Comparison of ENCODE assay signal across 7 cellular contexts in genomic region chr17:50297407-50297865, GRCh38. TPM values are rescaled to one million over a fixed set of nuclear protein-coding genes. Genes with fewer than 3 reads are reported as not detected.
DNase-seq lines count a peak whose midpoint lies in the region; ATAC-seq and TF ChIP-seq lines count a peak whose summit lies in the region.

No MANE protein-coding gene starts in this region.

- in situ Hi-C loops in gastrocnemius medialis (cut with MboI; ENCODE audit: low sequenced_read_pairs in 4 of 4) = loop anchor here in 2 of 4 donors (5.0 to 10.0 kb wide), 2 partner anchors 90 to 273 kb away; no protein-coding TSS in a partner anchor

- H3K36me3 ChIP-seq in adipocyte (ENCODE audit: control insufficient read depth, insufficient read depth, low read length, severe bottlenecking) (no peaks in the 10 kb centered on the region), gastrocnemius medialis (no peaks in the 10 kb centered on the region)

- no peaks in the 10 kb centered on the region for H3K9me3 ChIP-seq in adipocyte (ENCODE audit: control insufficient read depth, low read length)
- H3K9me3 ChIP-seq in right cardiac atrium (ENCODE audit: control insufficient read depth, low read length) = no peaks in the 10 kb centered on the region
- H3K9me3 ChIP-seq in gastrocnemius medialis = no peaks in the 10 kb centered on the region

- 19% methylated on average over 7 of the region's 7 CpGs for WGBS in right cardiac atrium

- H3K9ac ChIP-seq in adipocyte (ENCODE audit: low read length) = no peak overlapping the region

- DNase-seq in NB4 (ENCODE audit: low read depth) (peak; percentile 75), T-helper 1 cell (peak; percentile 42 to 74 (median 64)), adipocyte (ENCODE audit: low read depth) (peak; percentile 83), right cardiac atrium (peak; percentile 77 to 89 (median 88)), gastrocnemius medialis (peak; percentile 57 to 63)

- intact Hi-C loops in right cardiac atrium (cut with DNase I) = loop anchor here (2.0 to 10.0 kb wide), 3 partner anchors 97 to 273 kb away; partner anchors contain the start of genes PDK2 (in 3 of the 4) and COL1A1 (in 2 of the 4)
- intact Hi-C loops in gastrocnemius medialis (cut with DNase I; ENCODE audit: low total_unique reads) = loop anchor here (1.0 to 10.0 kb wide), 3 partner anchors 25 to 203 kb away; partner anchors contain the start of gene PDK2

- peak; percentile 86 to 94 for ATAC-seq in right cardiac atrium
- ATAC-seq in gastrocnemius medialis = peak; percentile 77 to 87
- no peak for ATAC-seq in HG02852 (IDR thresholded peaks at IDR 0.05; ENCODE audit: unreplicated experiment)

- H3K27me3 ChIP-seq in adipocyte (replicated peaks; ENCODE audit: control insufficient read depth, insufficient read depth, low read length) (no peaks in the 10 kb centered on the region), right cardiac atrium (ENCODE audit: control insufficient read depth, insufficient read depth) (no peaks in the 10 kb centered on the region), gastrocnemius medialis (peaks cover 0 to 2% (median 0%) of the 10 kb centered on the region in 3 donors)

- TF ChIP-seq POLR2A in NB4 (IDR thresholded peaks at IDR 0.05; ENCODE audit: extremely low read depth, insufficient read length) (no peak), gastrocnemius medialis (IDR thresholded peaks at IDR 0.05) (no peak)

- no peak overlapping the region for H3K4me3 ChIP-seq in GM12875 (ENCODE audit: low read depth, low read length)
- H3K4me3 ChIP-seq in NB4 (ENCODE audit: low read depth, low read length) = no peak overlapping the region
- H3K4me3 ChIP-seq in adipocyte (ENCODE audit: low read length) = no peak overlapping the region
- H3K4me3 ChIP-seq in right cardiac atrium (ENCODE audit: low read length) = no peak overlapping the region
- H3K4me3 ChIP-seq in gastrocnemius medialis = no peak overlapping the region

- H3K27ac ChIP-seq in right cardiac atrium (ENCODE audit: low read length) = no peak overlapping the region
- H3K27ac ChIP-seq in gastrocnemius medialis = no peak overlapping the region

- H3K4me1 ChIP-seq in adipocyte (ENCODE audit: control insufficient read depth, insufficient read depth, low read length) = no peaks in the 10 kb centered on the region
- no peaks in the 10 kb centered on the region for H3K4me1 ChIP-seq in right cardiac atrium (ENCODE audit: control insufficient read depth, insufficient read depth, low read length)
- no peaks in the 10 kb centered on the region for H3K4me1 ChIP-seq in gastrocnemius medialis

- TF ChIP-seq CTCF in GM12875 (IDR thresholded peaks at IDR 0.05; ENCODE audit: borderline replicate concordance, insufficient read depth, low read depth, low read length) (peak; percentile 93), NB4 (IDR thresholded peaks at IDR 0.05; ENCODE audit: low read depth, low read length) (peak; percentile 53), gastrocnemius medialis (IDR thresholded peaks at IDR 0.05 in 4 of 5, conservative IDR thresholded peaks at IDR 0.05 in 1 of 5) (peak; percentile 82 to 93 (median 91))

RNA-seq across cellular contexts. Expression of gene TMEM92, which starts 23.2 kb away (rescaled TPM):
- total RNA-seq in right cardiac atrium (not detected), gastrocnemius medialis (not detected)
- polyA plus RNA-seq in right cardiac atrium = not detected

RNA-seq across cellular contexts. Expression of gene XYLT2, which starts 48.5 kb away (rescaled TPM):
- 10 to 100 TPM; 15.8 to 19.1 (median 18.3) TPM for total RNA-seq in right cardiac atrium
- polyA plus RNA-seq in right cardiac atrium = 13.2 TPM
- total RNA-seq in gastrocnemius medialis = 10 to 100 TPM in 2 of 4 donors, 1 to 10 TPM in 2; 7.9 to 12.6 (median 9.8) TPM
